In genomic region chr12:110698171-110698902, GRCh38 we compare ENCODE assay signal across 8 cellular contexts. TPM values are rescaled to one million over a fixed set of nuclear protein-coding genes. Genes with fewer than 3 reads are reported as not detected.
DNase-seq lines count a peak whose midpoint lies in the region; ATAC-seq and TF ChIP-seq lines count a peak whose summit lies in the region.

No MANE protein-coding gene starts in this region.

- no peaks in the 10 kb centered on the region for H3K9me3 ChIP-seq in WERI-Rb-1 (ENCODE audit: severe bottlenecking)
- no peaks in the 10 kb centered on the region for H3K9me3 ChIP-seq in breast epithelium

- H3K27me3 ChIP-seq in WERI-Rb-1 (ENCODE audit: insufficient read depth, low read depth, severe bottlenecking): no peaks in the 10 kb centered on the region
- H3K27me3 ChIP-seq in breast epithelium: no peaks in the 10 kb centered on the region

- DNase-seq in NCI-H146 (lab: John Stamatoyannopoulos, UW) (peak; percentile 65), WERI-Rb-1 (peak; percentile 85), breast epithelium (ENCODE audit: low spot score in 2 of 2) (peak; percentile 41 to 72), kidney tubule cell (ENCODE audit: low spot score) (peak; percentile 85), epidermal melanocyte (ENCODE audit: insufficient read length, low spot score) (no peak)
- DNase-seq in stimulated activated CD4-positive, alpha-beta T cell treated with anti-CD3 and anti-CD28 coated beads, Interleukin-1b, Interleukin-23, amount 100 ng/mL, for 4 hours (ENCODE audit: low read depth in 2 of 2): peak; percentile 49 to 58

- peak; percentile 87 for ATAC-seq in HG02610 (IDR thresholded peaks at IDR 0.05; ENCODE audit: unreplicated experiment)

- TF ChIP-seq POLR2A in breast epithelium (IDR thresholded peaks at IDR 0.05): no peak

- H3K27ac ChIP-seq in WERI-Rb-1: no peak overlapping the region
- peak overlapping the region in 1 of 2 donors; percentile 23 for H3K27ac ChIP-seq in breast epithelium

- intact Hi-C loops in breast epithelium (cut with DNase I; ENCODE audit: low total_unique reads): no loop called here

- TF ChIP-seq CTCF in GM12872 (IDR thresholded peaks at IDR 0.05; ENCODE audit: insufficient read depth, low read depth, low read length) (peak; percentile 97), WERI-Rb-1 (IDR thresholded peaks at IDR 0.05; ENCODE audit: low read depth, low read length) (peak; percentile 91), breast epithelium (IDR thresholded peaks at IDR 0.05) (peak; percentile 4 to 77 (median 58))

- no peaks in the 10 kb centered on the region for H3K36me3 ChIP-seq in WERI-Rb-1
- no peaks in the 10 kb centered on the region for H3K36me3 ChIP-seq in breast epithelium

- H3K4me1 ChIP-seq in breast epithelium: no peaks in the 10 kb centered on the region

- no peak overlapping the region for H3K4me3 ChIP-seq in WERI-Rb-1 (ENCODE audit: low read depth, low read length)
- H3K4me3 ChIP-seq in breast epithelium: peak overlapping the region in 2 of 3 donors; percentile 11 to 58

RNA-seq across cellular contexts. Expression of gene HVCN1, which starts 9.4 kb away (rescaled TPM):
- 10 to 100 TPM in 1 of 3 donors, 1 to 10 TPM in 2; 2.6 to 16.6 (median 7.6) TPM for total RNA-seq in breast epithelium

RNA-seq across cellular contexts. Expression of gene PPP1CC, which starts 44.4 kb away (rescaled TPM):
- total RNA-seq in breast epithelium: 100 to 1,000 TPM in 2 of 3 donors, 10 to 100 TPM in 1; 97.7 to 135 (median 106) TPM
